Comparison of ENCODE assay signal across 10 cellular contexts in genomic region chr2:232420463-232421188, GRCh38. TPM values are rescaled to one million over a fixed set of nuclear protein-coding genes. Genes with fewer than 3 reads are reported as not detected.
DNase-seq lines count a peak whose midpoint lies in the region; ATAC-seq and TF ChIP-seq lines count a peak whose summit lies in the region.
"Had no signal": no experiment of that assay in that cellular context is flagged by ENCODE, and none has a peak within 500 bp of the region (broad histone marks: within the 10 kb centered on the region; RNA-seq: fewer than 3 reads in every experiment).

No MANE protein-coding gene starts in this region.

- H3K27me3 ChIP-seq in iPS DF 6.9 (ENCODE audit: control insufficient read depth, insufficient read depth, low read length), result peaks cover 27% of the 10 kb centered on the region

- H3K27ac Mint-ChIP-seq in activated CD4-positive, alpha-beta T cell treated with anti-CD3 and anti-CD28 coated beads, Interleukin-2, amount 10 ng/mL, durations not matched to agents 7 days and 5 days, result no peak overlapping the region
- H3K27ac Mint-ChIP-seq in WTC11, result no peak overlapping the region
- H3K27ac Mint-ChIP-seq in stimulated activated naive B cell treated with anti-CD40 and anti-IgM and Interleukin-4, amounts not matched to agents 10 μg/mL and 1 μg/mL and 100 μg/mL, for 72 hours, result no peak overlapping the region

- no CpG with 5 or more reads among the region's 79 CpGs for WGBS in iPS DF 6.9 (ENCODE audit: insufficient coverage, insufficient read length)

- H3K27me3 Mint-ChIP-seq in activated CD4-positive, alpha-beta T cell treated with anti-CD3 and anti-CD28 coated beads, Interleukin-2, amount 10 ng/mL, durations not matched to agents 7 days and 5 days, result peaks cover 62% of the 10 kb centered on the region
- H3K27me3 Mint-ChIP-seq in WTC11 (ENCODE audit: low read depth), result peaks cover 76% of the 10 kb centered on the region
- H3K27me3 Mint-ChIP-seq in stimulated activated naive B cell treated with anti-CD40 and anti-IgM and Interleukin-4, amounts not matched to agents 10 μg/mL and 1 μg/mL and 100 μg/mL, for 72 hours, result peaks cover 58 to 92% of the 10 kb centered on the region in 2 donors

- H3K4me3 Mint-ChIP-seq in activated CD4-positive, alpha-beta T cell treated with anti-CD3 and anti-CD28 coated beads, Interleukin-2, amount 10 ng/mL, durations not matched to agents 7 days and 5 days, result peak overlapping the region; percentile 19
- peak overlapping the region; percentile 77 for H3K4me3 Mint-ChIP-seq in WTC11
- H3K4me3 Mint-ChIP-seq in stimulated activated naive B cell treated with anti-CD40 and anti-IgM and Interleukin-4, amounts not matched to agents 10 μg/mL and 1 μg/mL and 100 μg/mL, for 72 hours, result peak overlapping the region; percentile 69 to 77

- no peak overlapping the region for H3K27ac ChIP-seq in iPS DF 6.9 (ENCODE audit: low read length)

- H3K4me1 Mint-ChIP-seq in activated CD4-positive, alpha-beta T cell treated with anti-CD3 and anti-CD28 coated beads, Interleukin-2, amount 10 ng/mL, durations not matched to agents 7 days and 5 days, result peaks cover 8% of the 10 kb centered on the region
- peaks cover 45% of the 10 kb centered on the region for H3K4me1 Mint-ChIP-seq in WTC11
- H3K4me1 Mint-ChIP-seq in stimulated activated naive B cell treated with anti-CD40 and anti-IgM and Interleukin-4, amounts not matched to agents 10 μg/mL and 1 μg/mL and 100 μg/mL, for 72 hours, result peaks cover 14 to 29% of the 10 kb centered on the region in 2 donors

- POLR2A ChIA-PET in activated CD4-positive, alpha-beta T cell treated with anti-CD3 and anti-CD28 coated beads, Interleukin-2, amount 10 ng/mL, durations not matched to agents 7 days and 5 days (lab: Charles Lee), result no interaction called here
- POLR2A ChIA-PET in WTC11 (lab: Charles Lee), result interaction anchor here (0.6 to 1.3 kb wide), 5 partner anchors 9 to 32 kb away, joined by 3 to 4 read pairs (median 4); no protein-coding TSS in a partner anchor

- no peaks in the 10 kb centered on the region for H3K9me3 ChIP-seq in iPS DF 6.9 (ENCODE audit: control insufficient read depth, insufficient read depth, low read length)

- CTCF ChIA-PET in activated CD4-positive, alpha-beta T cell treated with anti-CD3 and anti-CD28 coated beads, Interleukin-2, amount 10 ng/mL, durations not matched to agents 7 days and 5 days (lab: Charles Lee), result interaction anchor here (0.6 to 0.8 kb wide), 2 partner anchors 21 to 22 kb away, joined by 3 read pairs; no protein-coding TSS in a partner anchor
- CTCF ChIA-PET in WTC11 (lab: Charles Lee), result interaction anchor here (0.8 to 1.9 kb wide), 13 partner anchors 10 to 520 kb away, joined by 3 to 6 read pairs (median 4); no protein-coding TSS in a partner anchor

- in situ Hi-C loops in KBM-7 (cut with MboI; ENCODE audit: low pct_unique_long_range_greater_than_20kb, low sequenced_read_pairs), result no loop called here

- ATAC-seq in WTC11, result peak; percentile 13
- ATAC-seq in stimulated activated naive B cell treated with anti-CD40 and anti-IgM and Interleukin-4, amounts not matched to agents 10 μg/mL and 1 μg/mL and 100 μg/mL, for 72 hours (replicated peaks), result peak; percentile 54 to 68

- H3K36me3 ChIP-seq in iPS DF 6.9 (ENCODE audit: control insufficient read depth, insufficient read depth, low read length), result peaks cover 27% of the 10 kb centered on the region

- peak; percentile 46 for DNase-seq in activated CD4-positive, alpha-beta T cell treated with anti-CD3 and anti-CD28 coated beads, Interleukin-2, amount 10 ng/mL, durations not matched to agents 7 days and 5 days
- DNase-seq in activated CD4-positive, alpha-beta T cell treated with anti-CD3 and anti-CD28 coated beads, Interleukin-2, amount 50 U/mL, for 4 hours, result no peak
- DNase-seq in WTC11 (ENCODE audit: low spot score) (peak; percentile 61), iPS DF 6.9 (ENCODE audit: low read depth, low spot score) (no peak), KBM-7 (no peak), UCSD-AML1 (lab: John Stamatoyannopoulos, UW; ENCODE audit: unreplicated experiment) (no peak), RKO (ENCODE audit: low spot score) (no peak)
- DNase-seq in stimulated activated naive B cell treated with anti-CD40 and anti-IgM and Interleukin-4, amounts not matched to agents 10 μg/mL and 1 μg/mL and 100 μg/mL, for 72 hours, result no peak
- DNase-seq: DND-41 had no signal

- peak overlapping the region; percentile 60 for H3K4me3 ChIP-seq in iPS DF 6.9 (ENCODE audit: low read length)

- H3K9me3 Mint-ChIP-seq in activated CD4-positive, alpha-beta T cell treated with anti-CD3 and anti-CD28 coated beads, Interleukin-2, amount 10 ng/mL, durations not matched to agents 7 days and 5 days, result peaks cover 13% of the 10 kb centered on the region
- peaks cover 5% of the 10 kb centered on the region for H3K9me3 Mint-ChIP-seq in WTC11
- peaks cover 0 to 4% of the 10 kb centered on the region in 2 donors for H3K9me3 Mint-ChIP-seq in stimulated activated naive B cell treated with anti-CD40 and anti-IgM and Interleukin-4, amounts not matched to agents 10 μg/mL and 1 μg/mL and 100 μg/mL, for 72 hours

- H3K4me1 ChIP-seq in iPS DF 6.9 (ENCODE audit: control insufficient read depth, insufficient read depth, low read length), result peaks cover 17% of the 10 kb centered on the region

- peaks cover 3% of the 10 kb centered on the region for H3K36me3 Mint-ChIP-seq in activated CD4-positive, alpha-beta T cell treated with anti-CD3 and anti-CD28 coated beads, Interleukin-2, amount 10 ng/mL, durations not matched to agents 7 days and 5 days (ENCODE audit: low read depth)
- H3K36me3 Mint-ChIP-seq in WTC11, result peaks cover 14% of the 10 kb centered on the region
- peaks cover 0 to 8% of the 10 kb centered on the region in 2 donors for H3K36me3 Mint-ChIP-seq in stimulated activated naive B cell treated with anti-CD40 and anti-IgM and Interleukin-4, amounts not matched to agents 10 μg/mL and 1 μg/mL and 100 μg/mL, for 72 hours

- no peak for TF ChIP-seq CTCF in WTC11 (IDR thresholded peaks at IDR 0.05)

TF ChIP-seq in WTC11, 78 proteins besides CTCF, POLR2A, EP300 and RAD21 (continues in another document):
- TF ChIP-seq HMGXB4 (CRISPR knock-in tag; IDR thresholded peaks at IDR 0.05), result peak; percentile 93
- peak; percentile 26; the same call in 1 of the 2 replicates for TF ChIP-seq KAT7 (CRISPR knock-in tag; IDR thresholded peaks at IDR 0.05; ENCODE audit: borderline replicate concordance)
- no peak for TF ChIP-seq STAT6 (CRISPR knock-in tag; conservative IDR thresholded peaks at IDR 0.05; ENCODE audit: low read depth)
- TF ChIP-seq USF2 (CRISPR knock-in tag; IDR thresholded peaks at IDR 0.05), result no peak
- peak; percentile 56; the same call in 1 of the 2 replicates for TF ChIP-seq MAX (CRISPR knock-in tag; IDR thresholded peaks at IDR 0.05)

RNA-seq across cellular contexts. Expression of gene ALPG, which starts 14.0 kb away (rescaled TPM):
- not detected for total RNA-seq in activated CD4-positive, alpha-beta T cell treated with anti-CD3 and anti-CD28 coated beads, Interleukin-2, amount 10 ng/mL, durations not matched to agents 7 days and 5 days
- 0.94 to 1.3 TPM (median 1.2 TPM) in 3 replicates for total RNA-seq in WTC11 (2021)
- total RNA-seq: SK-MEL-5 had no signal

RNA-seq across cellular contexts. Expression of gene ALPI, which starts 35.3 kb away (rescaled TPM):
- not detected for total RNA-seq in activated CD4-positive, alpha-beta T cell treated with anti-CD3 and anti-CD28 coated beads, Interleukin-2, amount 10 ng/mL, durations not matched to agents 7 days and 5 days
- not detected in 3 replicates for total RNA-seq in WTC11 (2021)
- total RNA-seq: SK-MEL-5 had no signal

RNA-seq across cellular contexts. Expression of gene ALPP, which starts 42.1 kb away (rescaled TPM):
- not detected for total RNA-seq in activated CD4-positive, alpha-beta T cell treated with anti-CD3 and anti-CD28 coated beads, Interleukin-2, amount 10 ng/mL, durations not matched to agents 7 days and 5 days
- total RNA-seq in WTC11 (2021), result 0.14 to 0.20 TPM (median 0.14 TPM) in 3 replicates
- total RNA-seq: SK-MEL-5 had no signal

Comparison
In these comparisons a context has a peak if more than half of its experiments do, and no peak if none do; other contexts are left out.
1. DNase-seq: peak in activated CD4-positive, alpha-beta T cell treated with anti-CD3 and anti-CD28 coated beads, Interleukin-2, amount 10 ng/mL, durations not matched to agents 7 days and 5 days (single experiment) and WTC11 (single experiment); none in activated CD4-positive, alpha-beta T cell treated with anti-CD3 and anti-CD28 coated beads, Interleukin-2, amount 50 U/mL, for 4 hours (0 of 2), iPS DF 6.9 (single experiment), stimulated activated naive B cell treated with anti-CD40 and anti-IgM and Interleukin-4, amounts not matched to agents 10 μg/mL and 1 μg/mL and 100 μg/mL, for 72 hours (single experiment), KBM-7 (single experiment), UCSD-AML1 (single experiment) and RKO (single experiment).
2. H3K4me3 Mint-ChIP-seq: peak in every context shown above with its lines; median percentile 77 in WTC11; 73 in stimulated activated naive B cell treated with anti-CD40 and anti-IgM and Interleukin-4, amounts not matched to agents 10 μg/mL and 1 μg/mL and 100 μg/mL, for 72 hours; 19 in activated CD4-positive, alpha-beta T cell treated with anti-CD3 and anti-CD28 coated beads, Interleukin-2, amount 10 ng/mL, durations not matched to agents 7 days and 5 days.